ENCODE assay signal across 8 cellular contexts in genomic region chr6:135438907-135439535, GRCh38. TPM values are rescaled to one million over a fixed set of nuclear protein-coding genes. Genes with fewer than 3 reads are reported as not detected.
DNase-seq lines count a peak whose midpoint lies in the region; ATAC-seq and TF ChIP-seq lines count a peak whose summit lies in the region.

No MANE protein-coding gene starts in this region.

- peak; percentile 55 for TF ChIP-seq CTCF in endothelial cell (IDR thresholded peaks at IDR 0.05; ENCODE audit: unreplicated experiment)

- H3K36me3 Mint-ChIP-seq in endothelial cell (ENCODE audit: low read depth, unreplicated experiment), result no peaks in the 10 kb centered on the region

- H3K27me3 Mint-ChIP-seq in endothelial cell (ENCODE audit: unreplicated experiment), result peaks cover under 1% of the 10 kb centered on the region
- H3K27me3 Mint-ChIP-seq in stimulated activated naive CD8-positive, alpha-beta T cell treated with anti-CD3 and anti-CD28 coated beads, Interleukin-15, amount 100 ng/mL, for 72 hours, result no peaks in the 10 kb centered on the region

- ATAC-seq in HG02678 (IDR thresholded peaks at IDR 0.05; ENCODE audit: unreplicated experiment) (peak; percentile 52), left ventricle myocardium superior (no peak)
- peak; percentile 37 for ATAC-seq in stimulated activated naive CD8-positive, alpha-beta T cell treated with anti-CD3 and anti-CD28 coated beads, Interleukin-15, amount 100 ng/mL, for 72 hours

- H3K27ac Mint-ChIP-seq in endothelial cell (ENCODE audit: unreplicated experiment), result no peak overlapping the region
- H3K27ac Mint-ChIP-seq in stimulated activated naive CD8-positive, alpha-beta T cell treated with anti-CD3 and anti-CD28 coated beads, Interleukin-15, amount 100 ng/mL, for 72 hours, result peak overlapping the region in 1 of 2 donors; percentile 2

- H3K9me3 Mint-ChIP-seq in endothelial cell (ENCODE audit: unreplicated experiment), result no peaks in the 10 kb centered on the region
- no peaks in the 10 kb centered on the region for H3K9me3 Mint-ChIP-seq in stimulated activated naive CD8-positive, alpha-beta T cell treated with anti-CD3 and anti-CD28 coated beads, Interleukin-15, amount 100 ng/mL, for 72 hours

- intact Hi-C loops in left ventricle myocardium superior (cut with micrococcal nuclease), result no loop called here

- DNase-seq in NCI-H510A treated with DMSO at 0.1 percent for 48 hours (lab: John Stamatoyannopoulos, UW) (peak; percentile 30), NCI-H510A (lab: John Stamatoyannopoulos, UW) (no peak), OCI-M1 (lab: John Stamatoyannopoulos, UW) (peak; percentile 91), endothelial cell (ENCODE audit: low spot score) (no peak), left ventricle myocardium superior (no peak)
- DNase-seq in stimulated activated naive CD8-positive, alpha-beta T cell treated with anti-CD3 and anti-CD28 coated beads, Interleukin-15, amount 100 ng/mL, for 72 hours, result no peak
- DNase-seq in stimulated activated CD4-positive, alpha-beta T cell treated with anti-CD3 and anti-CD28 coated beads, Interleukin-4, amount 100 ng/mL, for 24 hours, result no peak

- no peak overlapping the region for H3K4me3 Mint-ChIP-seq in endothelial cell (ENCODE audit: unreplicated experiment)
- H3K4me3 Mint-ChIP-seq in stimulated activated naive CD8-positive, alpha-beta T cell treated with anti-CD3 and anti-CD28 coated beads, Interleukin-15, amount 100 ng/mL, for 72 hours, result peak overlapping the region in 1 of 2 donors; percentile 3

- no peaks in the 10 kb centered on the region for H3K4me1 Mint-ChIP-seq in endothelial cell (ENCODE audit: unreplicated experiment)
- peaks cover 23% of the 10 kb centered on the region for H3K4me1 Mint-ChIP-seq in stimulated activated naive CD8-positive, alpha-beta T cell treated with anti-CD3 and anti-CD28 coated beads, Interleukin-15, amount 100 ng/mL, for 72 hours

RNA-seq across cellular contexts. Expression of gene AHI1, which starts 58.5 kb away (rescaled TPM):
- total RNA-seq in endothelial cell (ENCODE audit: unreplicated experiment) (12.6 TPM), left ventricle myocardium superior (7.9 TPM)

Comparison
In these comparisons a context has a peak if more than half of its experiments do, and no peak if none do; other contexts are left out.
1. DNase-seq: peak in NCI-H510A treated with DMSO at 0.1 percent for 48 hours (single experiment) and OCI-M1 (single experiment); none in NCI-H510A (single experiment), endothelial cell (single experiment), stimulated activated naive CD8-positive, alpha-beta T cell treated with anti-CD3 and anti-CD28 coated beads, Interleukin-15, amount 100 ng/mL, for 72 hours (0 of 2), left ventricle myocardium superior (single experiment) and stimulated activated CD4-positive, alpha-beta T cell treated with anti-CD3 and anti-CD28 coated beads, Interleukin-4, amount 100 ng/mL, for 24 hours (single experiment).